Comparison of ENCODE assay signal across 1 cellular context in genomic region chr22:29946220-29946619, GRCh38.
TF ChIP-seq lines count a peak whose summit lies in the region.

No MANE protein-coding gene starts in this region.

TF ChIP-seq in GM23338, 12 proteins besides CTCF, POLR2A, EP300 and RAD21 (continued from another document):
- TF ChIP-seq ZNF462 (CRISPR knock-in tag; IDR thresholded peaks at IDR 0.05) (no peak), ZNF331 (CRISPR knock-in tag; IDR thresholded peaks at IDR 0.05; ENCODE audit: low read depth) (no peak), JUNB (IDR thresholded peaks at IDR 0.05; ENCODE audit: unreplicated experiment) (no peak), REST (IDR thresholded peaks at IDR 0.05; ENCODE audit: unreplicated experiment) (no peak), STAT1 (IDR thresholded peaks at IDR 0.05; ENCODE audit: unreplicated experiment) (no peak), EZH2 (IDR thresholded peaks at IDR 0.05; ENCODE audit: low read depth, unreplicated experiment) (no peak), POLR2AphosphoS5 (IDR thresholded peaks at IDR 0.05; ENCODE audit: low read depth) (no peak), ETS1 (IDR thresholded peaks at IDR 0.05) (no peak), EZH2phosphoT487 (IDR thresholded peaks at IDR 0.05; ENCODE audit: unreplicated experiment) (no peak)
